In genomic region chr1:25562101-25562927, GRCh38 we compare ENCODE assay signal across 9 cellular contexts.
DNase-seq lines count a peak whose midpoint lies in the region; ATAC-seq lines count a peak whose summit lies in the region.
"Had no signal": no experiment of that assay in that cellular context is flagged by ENCODE, and none has a peak within 500 bp of the region (broad histone marks: within the 10 kb centered on the region; RNA-seq: fewer than 3 reads in every experiment).

No MANE protein-coding gene starts in this region.

- DNase-seq in DMS153 treated with DMSO at 0.1 percent for 48 hours (lab: John Stamatoyannopoulos, UW; ENCODE audit: unreplicated experiment) (peak; percentile 63), SKM-1 (lab: John Stamatoyannopoulos, UW; ENCODE audit: unreplicated experiment) (peak; percentile 10), Ammon's horn (ENCODE audit: low spot score) (no peak), HUDEP-2 (lab: John Stamatoyannopoulos, UW; ENCODE audit: unreplicated experiment in 76 of 76) (no peak), NCI-H226 (no peak)
- DNase-seq in stimulated activated CD4-positive, alpha-beta T cell treated with anti-CD3 and anti-CD28 coated beads, Interleukin-15, amount 100 ng/mL, for 48 hours (ENCODE audit: low read depth in 2 of 2): peak; percentile 42 to 47

- peak overlapping the region; percentile 94 for H3K27ac Mint-ChIP-seq in activated naive CD8-positive, alpha-beta T cell
- H3K27ac Mint-ChIP-seq: dendritic cell treated with granulocyte-macrophage colony-stimulating factor and Interleukin-4, amounts not matched to agents 40 ng/mL and 50 ng/mL, for 4 days had no signal

- H3K27me3 Mint-ChIP-seq in activated naive CD8-positive, alpha-beta T cell: no peaks in the 10 kb centered on the region
- H3K27me3 Mint-ChIP-seq: dendritic cell treated with granulocyte-macrophage colony-stimulating factor and Interleukin-4, amounts not matched to agents 40 ng/mL and 50 ng/mL, for 4 days had no signal

- no peaks in the 10 kb centered on the region for H3K36me3 Mint-ChIP-seq in activated naive CD8-positive, alpha-beta T cell

- peak overlapping the region; percentile 85 for H3K4me3 Mint-ChIP-seq in activated naive CD8-positive, alpha-beta T cell
- H3K4me3 Mint-ChIP-seq: dendritic cell treated with granulocyte-macrophage colony-stimulating factor and Interleukin-4, amounts not matched to agents 40 ng/mL and 50 ng/mL, for 4 days had no signal

- peak; percentile 71 for ATAC-seq in GM21786 (IDR thresholded peaks at IDR 0.05; ENCODE audit: unreplicated experiment)

- H3K9me3 Mint-ChIP-seq in activated naive CD8-positive, alpha-beta T cell (ENCODE audit: low read depth): no peaks in the 10 kb centered on the region
- H3K9me3 Mint-ChIP-seq: dendritic cell treated with granulocyte-macrophage colony-stimulating factor and Interleukin-4, amounts not matched to agents 40 ng/mL and 50 ng/mL, for 4 days had no signal

- peaks cover 95% of the 10 kb centered on the region for H3K4me1 Mint-ChIP-seq in activated naive CD8-positive, alpha-beta T cell (ENCODE audit: low read depth)

Comparison
In these comparisons a context has a peak if more than half of its experiments do, and no peak if none do; other contexts are left out.
1. DNase-seq: peak in DMS153 treated with DMSO at 0.1 percent for 48 hours (single experiment), SKM-1 (single experiment) and stimulated activated CD4-positive, alpha-beta T cell treated with anti-CD3 and anti-CD28 coated beads, Interleukin-15, amount 100 ng/mL, for 48 hours (2 of 2); none in Ammon's horn (single experiment), HUDEP-2 (0 of 76) and NCI-H226 (single experiment).